ENCODE assay signal across 1 cellular context in the genomic region with DNA sequence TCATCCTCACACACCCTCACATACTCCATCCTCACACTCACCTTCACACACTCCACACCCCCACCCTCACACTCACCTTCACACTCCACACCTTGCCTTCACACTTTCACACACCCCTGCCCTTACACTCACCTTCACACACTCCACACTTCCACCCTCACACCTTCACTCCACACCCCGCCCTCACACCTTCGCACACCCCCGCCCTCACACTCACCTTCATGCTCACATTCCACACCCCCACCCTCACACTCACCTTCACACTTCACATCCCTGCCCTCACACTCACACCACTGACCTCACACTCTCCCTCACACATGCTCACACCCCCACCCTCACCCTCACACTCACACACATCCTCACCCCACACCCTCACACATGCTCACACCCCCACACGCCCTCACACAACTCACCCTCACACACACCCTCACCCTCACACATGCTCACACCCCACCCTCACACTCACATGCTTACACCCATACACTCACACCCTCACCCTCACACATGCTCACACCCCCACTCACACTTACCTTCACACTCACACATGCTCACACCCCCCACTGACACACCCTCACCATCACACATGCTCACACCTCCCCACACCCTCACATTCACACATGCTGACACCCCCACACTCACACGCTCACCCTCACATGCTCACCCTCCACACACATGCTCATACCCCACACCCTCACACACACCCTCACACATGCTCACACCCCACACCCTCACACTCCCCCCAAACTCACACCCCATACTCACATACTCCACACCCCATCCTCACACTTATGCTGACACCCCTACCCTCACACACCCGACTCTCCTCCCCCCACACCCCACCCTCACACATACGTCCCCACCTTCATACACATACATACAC.
TF ChIP-seq lines count a peak whose summit lies in the region.

No MANE protein-coding gene starts in this region.

TF ChIP-seq in HepG2, 621 proteins besides CTCF, POLR2A, EP300 and RAD21:
- TF ChIP-seq, protein P1, sequence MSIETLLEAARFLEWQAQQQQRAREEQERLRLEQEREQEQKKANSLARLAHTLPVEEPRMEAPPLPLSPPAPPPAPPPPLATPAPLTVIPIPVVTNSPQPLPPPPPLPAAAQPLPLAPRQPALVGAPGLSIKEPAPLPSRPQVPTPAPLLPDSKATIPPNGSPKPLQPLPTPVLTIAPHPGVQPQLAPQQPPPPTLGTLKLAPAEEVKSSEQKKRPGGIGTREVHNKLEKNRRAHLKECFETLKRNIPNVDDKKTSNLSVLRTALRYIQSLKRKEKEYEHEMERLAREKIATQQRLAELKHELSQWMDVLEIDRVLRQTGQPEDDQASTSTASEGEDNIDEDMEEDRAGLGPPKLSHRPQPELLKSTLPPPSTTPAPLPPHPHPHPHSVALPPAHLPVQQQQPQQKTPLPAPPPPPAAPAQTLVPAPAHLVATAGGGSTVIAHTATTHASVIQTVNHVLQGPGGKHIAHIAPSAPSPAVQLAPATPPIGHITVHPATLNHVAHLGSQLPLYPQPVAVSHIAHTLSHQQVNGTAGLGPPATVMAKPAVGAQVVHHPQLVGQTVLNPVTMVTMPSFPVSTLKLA (IDR thresholded peaks at IDR 0.05) = peak; percentile 69
- no peak for TF ChIP-seq RFX5 (IDR thresholded peaks at IDR 0.05; ENCODE audit: low read depth, low read length)
- TF ChIP-seq ZNF558 (CRISPR knock-in tag; IDR thresholded peaks at IDR 0.05; ENCODE audit: borderline replicate concordance) = no peak
- TF ChIP-seq DR1 (CRISPR knock-in tag; IDR thresholded peaks at IDR 0.05) = no peak
TF ChIP-seq in HepG2: peak in this region for 1.
